9 cellular contexts compared by ENCODE assay signal in genomic region chr21:34846601-34847112, GRCh38.
DNase-seq lines count a peak whose midpoint lies in the region; ATAC-seq, FAIRE-seq and TF ChIP-seq lines count a peak whose summit lies in the region.
"Had no signal": no experiment of that assay in that cellular context is flagged by ENCODE, and none has a peak within 500 bp of the region (broad histone marks: within the 10 kb centered on the region; RNA-seq: fewer than 3 reads in every experiment).

No MANE protein-coding gene starts in this region.

- H3K4me3 ChIP-seq in epithelial cell of esophagus (ENCODE audit: low read length) (no peak overlapping the region), parathyroid adenoma (ENCODE audit: low read depth, low read length) (no peak overlapping the region)

- DNase-seq in Calu3 (peak; percentile 55), NCI-H226 (peak; percentile 67), epithelial cell of esophagus (ENCODE audit: low read depth) (peak; percentile 82), inferior parietal cortex (ENCODE audit: extremely low spot score) (no peak), urothelium cell line (ENCODE audit: low spot score) (no peak)
- DNase-seq: stimulated activated naive CD8-positive, alpha-beta T cell treated with anti-CD3 and anti-CD28 coated beads, Interleukin-15, amount 100 ng/mL, for 72 hours had no signal

- peaks cover 64% of the 10 kb centered on the region for H3K36me3 Mint-ChIP-seq in Calu3 (ENCODE audit: insufficient read depth, unreplicated experiment)

- no peaks in the 10 kb centered on the region for H3K9me3 Mint-ChIP-seq in Calu3 (ENCODE audit: low read depth, unreplicated experiment)
- H3K9me3 Mint-ChIP-seq: stimulated activated naive CD8-positive, alpha-beta T cell treated with anti-CD3 and anti-CD28 coated beads, Interleukin-15, amount 100 ng/mL, for 72 hours had no signal

- no peaks in the 10 kb centered on the region for H3K79me2 ChIP-seq in parathyroid adenoma

- H3K4me2 ChIP-seq in parathyroid adenoma (ENCODE audit: low read length) = peak overlapping the region; percentile 24

- H3K27ac Mint-ChIP-seq in Calu3 (ENCODE audit: unreplicated experiment) = no peak overlapping the region

- H3K9ac ChIP-seq in parathyroid adenoma = no peak overlapping the region

- BruUV-seq in Calu3 (replicated peaks; lab: Mats Ljungman, UMichigan) = no TSS peak

- no peaks in the 10 kb centered on the region for H3K9me3 ChIP-seq in parathyroid adenoma (ENCODE audit: control insufficient read depth, low read length)

- no peak for ATAC-seq in HG02623 (IDR thresholded peaks at IDR 0.05; ENCODE audit: unreplicated experiment)
- ATAC-seq in GM19035 (IDR thresholded peaks at IDR 0.05; ENCODE audit: unreplicated experiment) = no peak

- intact Hi-C loops in Calu3 (cut with micrococcal nuclease; ENCODE audit: unreplicated experiment) = loop anchor here (5.0 to 10.0 kb wide), 2 partner anchors 36 to 152 kb away; no protein-coding TSS in a partner anchor

- CTCF ChIA-PET in Calu3 (lab: Charles Lee) = interaction anchor here (0.6 to 2.0 kb wide), 5 partner anchors 10 to 1183 kb away, joined by 3 to 6 read pairs (median 4); no protein-coding TSS in a partner anchor

- no peaks in the 10 kb centered on the region for H3K27me3 ChIP-seq in parathyroid adenoma (ENCODE audit: control insufficient read depth, insufficient read depth, low read length)

- H3K36me3 ChIP-seq in parathyroid adenoma (ENCODE audit: control insufficient read depth, insufficient read depth, low read length) = no peaks in the 10 kb centered on the region

- no peak for TF ChIP-seq CTCF in Calu3 (IDR thresholded peaks at IDR 0.05; ENCODE audit: unreplicated experiment)
- TF ChIP-seq CTCF in epithelial cell of esophagus (IDR thresholded peaks at IDR 0.05; ENCODE audit: insufficient read depth, low read depth, low read length, missing control alignments) = no peak
- TF ChIP-seq CTCF in parathyroid adenoma (IDR thresholded peaks at IDR 0.05) = no peak

- no peak for FAIRE-seq in urothelium cell line (lab: Jason Lieb, UNC)

- peaks cover 48% of the 10 kb centered on the region for H3K4me1 Mint-ChIP-seq in Calu3 (ENCODE audit: low read depth, unreplicated experiment)

- no peaks in the 10 kb centered on the region for H3K27me3 Mint-ChIP-seq in Calu3 (ENCODE audit: unreplicated experiment)
- H3K27me3 Mint-ChIP-seq: stimulated activated naive CD8-positive, alpha-beta T cell treated with anti-CD3 and anti-CD28 coated beads, Interleukin-15, amount 100 ng/mL, for 72 hours had no signal

- no peaks in the 10 kb centered on the region for H3K4me1 ChIP-seq in parathyroid adenoma

- H3K4me3 Mint-ChIP-seq in Calu3 (ENCODE audit: low read depth, unreplicated experiment) = no peak overlapping the region

- peak overlapping the region; percentile 36 for H3K27ac ChIP-seq in parathyroid adenoma

- H2AFZ ChIP-seq in parathyroid adenoma = peak overlapping the region; percentile 45

Comparison
In these comparisons a context has a peak if more than half of its experiments do, and no peak if none do; other contexts are left out.
1. DNase-seq: peak in Calu3 (single experiment), NCI-H226 (single experiment) and epithelial cell of esophagus (single experiment); none in inferior parietal cortex (single experiment) and urothelium cell line (single experiment).